1 cellular context compared by ENCODE assay signal in the genomic region with DNA sequence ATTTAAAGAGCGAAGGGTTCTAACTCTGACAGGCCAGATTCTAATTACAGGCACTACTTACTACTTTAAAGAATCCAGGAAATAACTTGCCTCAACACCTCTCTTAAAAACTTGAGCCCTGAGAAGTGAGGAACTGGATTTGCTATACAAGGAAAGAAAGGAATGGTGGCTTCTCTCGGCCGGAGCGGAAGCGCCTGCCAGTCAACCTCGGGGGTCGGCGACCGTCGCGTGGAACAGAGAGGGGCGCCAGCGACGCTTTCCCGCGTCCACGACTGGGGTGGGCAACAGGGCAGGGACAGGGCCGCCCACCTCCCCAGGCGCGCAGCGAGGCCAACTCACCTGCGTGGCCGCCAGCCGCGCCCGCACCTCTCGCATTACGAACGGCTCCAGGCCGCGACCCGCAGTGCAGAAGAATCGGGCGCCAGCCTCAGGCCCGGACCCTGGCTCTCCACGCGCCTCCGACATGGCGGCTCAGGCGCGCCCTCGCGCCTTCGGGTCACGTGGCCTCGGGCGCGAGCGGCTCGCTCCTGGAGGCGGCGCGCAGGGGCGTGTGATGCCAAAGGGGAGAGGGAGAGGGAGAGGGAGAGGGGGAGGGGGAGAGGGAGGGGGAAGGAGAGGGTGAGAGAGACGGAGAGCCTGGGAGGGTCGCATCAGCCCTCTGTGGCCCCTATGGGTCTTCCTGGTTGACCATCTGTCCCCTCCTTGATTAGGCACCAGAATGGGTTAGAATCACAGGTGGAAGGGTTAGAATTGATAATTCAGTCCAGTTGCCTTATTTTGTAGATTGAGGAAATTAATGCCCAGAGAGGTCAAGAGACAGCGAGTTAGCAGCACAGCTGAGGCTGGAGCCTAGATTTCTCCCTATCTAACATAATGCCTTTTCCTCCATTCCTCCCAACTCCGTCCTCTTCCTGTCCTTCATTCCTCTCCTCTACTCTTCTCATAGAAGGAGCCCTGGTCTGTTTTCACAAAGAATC.
TF ChIP-seq lines count a peak whose summit lies in the region.

A gene with protein sequence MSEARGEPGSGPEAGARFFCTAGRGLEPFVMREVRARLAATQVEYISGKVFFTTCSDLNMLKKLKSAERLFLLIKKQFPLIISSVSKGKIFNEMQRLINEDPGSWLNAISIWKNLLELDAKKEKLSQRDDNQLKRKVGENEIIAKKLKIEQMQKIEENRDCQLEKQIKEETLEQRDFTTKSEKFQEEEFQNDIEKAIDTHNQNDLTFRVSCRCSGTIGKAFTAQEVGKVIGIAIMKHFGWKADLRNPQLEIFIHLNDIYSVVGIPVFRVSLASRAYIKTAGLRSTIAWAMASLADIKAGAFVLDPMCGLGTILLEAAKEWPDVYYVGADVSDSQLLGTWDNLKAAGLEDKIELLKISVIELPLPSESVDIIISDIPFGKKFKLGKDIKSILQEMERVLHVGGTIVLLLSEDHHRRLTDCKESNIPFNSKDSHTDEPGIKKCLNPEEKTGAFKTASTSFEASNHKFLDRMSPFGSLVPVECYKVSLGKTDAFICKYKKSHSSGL (minus strand): TSS at position 484 of the 977 bp plus-strand sequence. CDS start 19 bp downstream, at position 465.

TF ChIP-seq in HepG2, 621 proteins besides CTCF, POLR2A, EP300 and RAD21 (continued from another document and continues in another):
- TF ChIP-seq, protein P1, sequence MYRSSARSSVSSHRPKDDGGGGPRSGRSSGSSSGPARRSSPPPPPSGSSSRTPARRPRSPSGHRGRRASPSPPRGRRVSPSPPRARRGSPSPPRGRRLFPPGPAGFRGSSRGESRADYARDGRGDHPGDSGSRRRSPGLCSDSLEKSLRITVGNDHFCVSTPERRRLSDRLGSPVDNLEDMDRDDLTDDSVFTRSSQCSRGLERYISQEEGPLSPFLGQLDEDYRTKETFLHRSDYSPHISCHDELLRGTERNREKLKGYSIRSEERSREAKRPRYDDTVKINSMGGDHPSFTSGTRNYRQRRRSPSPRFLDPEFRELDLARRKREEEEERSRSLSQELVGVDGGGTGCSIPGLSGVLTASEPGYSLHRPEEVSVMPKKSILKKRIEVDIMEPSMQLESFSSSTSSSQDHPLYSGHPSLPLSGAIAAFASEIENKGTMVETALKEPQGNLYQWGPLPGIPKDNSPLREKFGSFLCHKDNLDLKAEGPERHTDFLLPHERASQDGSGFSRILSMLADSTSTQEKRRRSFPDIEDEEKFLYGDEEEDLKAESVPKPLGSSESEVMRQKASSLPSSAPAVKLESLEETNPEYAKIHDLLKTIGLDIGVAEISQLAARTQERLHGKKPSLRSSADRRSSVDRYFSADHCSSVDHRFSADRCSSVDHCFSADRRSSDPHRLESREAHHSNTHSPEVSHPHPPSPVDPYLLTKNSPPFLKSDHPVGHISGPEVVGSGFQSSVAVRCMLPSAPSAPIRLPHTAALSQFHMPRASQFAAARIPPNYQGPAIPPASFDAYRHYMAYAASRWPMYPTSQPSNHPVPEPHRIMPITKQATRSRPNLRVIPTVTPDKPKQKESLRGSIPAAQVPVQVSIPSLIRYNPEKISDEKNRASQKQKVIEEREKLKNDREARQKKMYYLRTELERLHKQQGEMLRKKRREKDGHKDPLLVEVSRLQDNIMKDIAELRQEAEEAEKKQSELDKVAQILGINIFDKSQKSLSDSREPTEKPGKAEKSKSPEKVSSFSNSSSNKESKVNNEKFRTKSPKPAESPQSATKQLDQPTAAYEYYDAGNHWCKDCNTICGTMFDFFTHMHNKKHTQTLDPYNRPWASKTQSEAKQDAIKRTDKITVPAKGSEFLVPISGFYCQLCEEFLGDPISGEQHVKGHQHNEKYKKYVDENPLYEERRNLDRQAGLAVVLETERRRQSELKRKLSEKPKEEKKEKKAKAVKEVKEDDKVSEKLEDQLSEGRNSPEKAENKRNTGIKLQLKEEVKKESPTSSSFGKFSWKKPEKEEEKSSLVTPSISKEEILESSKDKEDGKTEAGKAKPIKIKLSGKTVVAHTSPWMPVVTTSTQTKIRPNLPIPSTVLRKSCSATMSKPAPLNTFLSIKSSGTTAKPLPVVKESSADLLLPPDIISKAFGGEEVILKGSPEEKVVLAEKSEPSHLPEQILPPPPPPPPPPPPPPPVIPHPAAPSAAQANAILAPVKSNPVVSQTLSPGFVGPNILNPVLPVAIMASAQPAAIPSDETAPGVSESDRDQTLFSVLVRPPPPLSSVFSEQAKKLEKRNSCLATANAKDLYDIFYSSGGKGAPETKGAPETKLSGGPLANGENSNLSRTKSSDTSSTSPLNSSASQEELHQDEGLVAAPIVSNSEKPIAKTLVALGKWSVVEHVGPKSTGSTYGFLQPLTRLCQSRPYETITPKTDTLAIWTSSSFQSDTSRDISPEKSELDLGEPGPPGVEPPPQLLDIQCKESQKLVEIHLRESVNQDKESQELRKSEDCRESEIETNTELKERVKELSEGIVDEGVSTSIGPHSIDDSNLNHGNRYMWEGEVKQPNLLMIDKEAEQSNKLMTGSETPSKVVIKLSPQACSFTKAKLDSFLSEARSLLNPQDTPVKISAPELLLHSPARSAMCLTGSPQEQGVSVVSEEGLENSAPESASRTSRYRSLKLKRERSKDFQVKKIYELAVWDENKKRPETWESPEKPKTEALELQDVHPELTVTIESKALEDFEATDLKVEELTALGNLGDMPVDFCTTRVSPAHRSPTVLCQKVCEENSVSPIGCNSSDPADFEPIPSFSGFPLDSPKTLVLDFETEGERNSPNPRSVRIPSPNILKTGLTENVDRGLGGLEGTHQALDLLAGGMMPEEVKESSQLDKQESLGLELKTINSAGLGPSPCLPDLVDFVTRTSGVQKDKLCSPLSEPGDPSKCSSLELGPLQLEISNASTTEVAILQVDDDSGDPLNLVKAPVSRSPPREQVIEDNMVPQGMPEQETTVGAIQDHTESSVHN (CRISPR knock-in tag; IDR thresholded peaks at IDR 0.05) = peak; percentile 92; the same call in 1 of the 2 replicates
- TF ChIP-seq ZNF563 (CRISPR knock-in tag; IDR thresholded peaks at IDR 0.05) (peak; percentile 99), ZNF335 (CRISPR knock-in tag; IDR thresholded peaks at IDR 0.05) (no peak), KDM4B (CRISPR knock-in tag; IDR thresholded peaks at IDR 0.05) (peak; percentile 61; the same call in 1 of the 2 replicates), ZNF225 (CRISPR knock-in tag; IDR thresholded peaks at IDR 0.05) (peak; percentile 98), PHB2 (IDR thresholded peaks at IDR 0.05; ENCODE audit: partially characterized antibody) (no peak), TMF1 (CRISPR knock-in tag; IDR thresholded peaks at IDR 0.05; ENCODE audit: low read depth) (peak; percentile 93), ZNF766 (CRISPR knock-in tag; IDR thresholded peaks at IDR 0.05; ENCODE audit: borderline replicate concordance) (peak; percentile 93; the same call in 1 of the 2 replicates), ZFP62 (CRISPR knock-in tag; IDR thresholded peaks at IDR 0.05) (no peak), ZNF296 (CRISPR knock-in tag; conservative IDR thresholded peaks at IDR 0.05) (no peak), SRY (CRISPR knock-in tag; IDR thresholded peaks at IDR 0.05) (peak; percentile 98), NFYC (CRISPR knock-in tag; IDR thresholded peaks at IDR 0.05) (peak; percentile 55), NFYB (CRISPR knock-in tag; IDR thresholded peaks at IDR 0.05) (peak; percentile 20; the same call in 1 of the 2 replicates), RBFOX2 (IDR thresholded peaks at IDR 0.05; ENCODE audit: low read depth, low read length) (peak; percentile 94), ZNF713 (CRISPR knock-in tag; IDR thresholded peaks at IDR 0.05) (no peak), KDM5B (CRISPR knock-in tag; IDR thresholded peaks at IDR 0.05; ENCODE audit: borderline replicate concordance) (peak; percentile 100), ZNF260 (CRISPR knock-in tag; IDR thresholded peaks at IDR 0.05; ENCODE audit: borderline replicate concordance, low read depth) (no peak), CCAR2 (optimal IDR thresholded peaks at IDR 0.05; ENCODE audit: low read depth, low read length) (no peak)
- TF ChIP-seq, protein P2, sequence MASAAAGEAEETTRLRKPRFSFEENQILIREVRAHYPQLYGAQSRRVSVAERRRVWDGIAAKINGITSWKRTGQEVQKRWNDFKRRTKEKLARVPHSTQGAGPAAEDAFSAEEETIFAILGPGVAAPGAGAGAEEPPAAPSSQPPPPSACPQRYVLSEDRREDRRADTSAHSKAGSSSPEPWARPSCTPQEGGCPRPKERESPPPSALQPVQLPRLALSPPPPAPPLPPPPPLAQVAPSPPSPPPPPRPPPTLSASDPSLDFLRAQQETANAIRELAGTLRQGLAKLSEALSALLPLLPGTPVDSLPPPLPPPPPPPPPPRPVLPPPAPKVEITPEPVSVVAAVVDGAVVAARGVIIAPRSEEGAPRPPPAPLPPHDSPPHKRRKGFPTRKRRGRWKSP (CRISPR knock-in tag; IDR thresholded peaks at IDR 0.05) = no peak; the same call in 1 of the 2 replicates
- TF ChIP-seq, protein P3, sequence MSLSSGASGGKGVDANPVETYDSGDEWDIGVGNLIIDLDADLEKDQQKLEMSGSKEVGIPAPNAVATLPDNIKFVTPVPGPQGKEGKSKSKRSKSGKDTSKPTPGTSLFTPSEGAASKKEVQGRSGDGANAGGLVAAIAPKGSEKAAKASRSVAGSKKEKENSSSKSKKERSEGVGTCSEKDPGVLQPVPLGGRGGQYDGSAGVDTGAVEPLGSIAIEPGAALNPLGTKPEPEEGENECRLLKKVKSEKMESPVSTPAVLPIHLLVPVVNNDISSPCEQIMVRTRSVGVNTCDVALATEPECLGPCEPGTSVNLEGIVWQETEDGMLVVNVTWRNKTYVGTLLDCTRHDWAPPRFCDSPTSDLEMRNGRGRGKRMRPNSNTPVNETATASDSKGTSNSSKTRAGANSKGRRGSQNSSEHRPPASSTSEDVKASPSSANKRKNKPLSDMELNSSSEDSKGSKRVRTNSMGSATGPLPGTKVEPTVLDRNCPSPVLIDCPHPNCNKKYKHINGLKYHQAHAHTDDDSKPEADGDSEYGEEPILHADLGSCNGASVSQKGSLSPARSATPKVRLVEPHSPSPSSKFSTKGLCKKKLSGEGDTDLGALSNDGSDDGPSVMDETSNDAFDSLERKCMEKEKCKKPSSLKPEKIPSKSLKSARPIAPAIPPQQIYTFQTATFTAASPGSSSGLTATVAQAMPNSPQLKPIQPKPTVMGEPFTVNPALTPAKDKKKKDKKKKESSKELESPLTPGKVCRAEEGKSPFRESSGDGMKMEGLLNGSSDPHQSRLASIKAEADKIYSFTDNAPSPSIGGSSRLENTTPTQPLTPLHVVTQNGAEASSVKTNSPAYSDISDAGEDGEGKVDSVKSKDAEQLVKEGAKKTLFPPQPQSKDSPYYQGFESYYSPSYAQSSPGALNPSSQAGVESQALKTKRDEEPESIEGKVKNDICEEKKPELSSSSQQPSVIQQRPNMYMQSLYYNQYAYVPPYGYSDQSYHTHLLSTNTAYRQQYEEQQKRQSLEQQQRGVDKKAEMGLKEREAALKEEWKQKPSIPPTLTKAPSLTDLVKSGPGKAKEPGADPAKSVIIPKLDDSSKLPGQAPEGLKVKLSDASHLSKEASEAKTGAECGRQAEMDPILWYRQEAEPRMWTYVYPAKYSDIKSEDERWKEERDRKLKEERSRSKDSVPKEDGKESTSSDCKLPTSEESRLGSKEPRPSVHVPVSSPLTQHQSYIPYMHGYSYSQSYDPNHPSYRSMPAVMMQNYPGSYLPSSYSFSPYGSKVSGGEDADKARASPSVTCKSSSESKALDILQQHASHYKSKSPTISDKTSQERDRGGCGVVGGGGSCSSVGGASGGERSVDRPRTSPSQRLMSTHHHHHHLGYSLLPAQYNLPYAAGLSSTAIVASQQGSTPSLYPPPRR (CRISPR knock-in tag; IDR thresholded peaks at IDR 0.05; ENCODE audit: borderline replicate concordance) = peak; percentile 63; the same call in 1 of the 2 replicates
- TF ChIP-seq, protein P4, sequence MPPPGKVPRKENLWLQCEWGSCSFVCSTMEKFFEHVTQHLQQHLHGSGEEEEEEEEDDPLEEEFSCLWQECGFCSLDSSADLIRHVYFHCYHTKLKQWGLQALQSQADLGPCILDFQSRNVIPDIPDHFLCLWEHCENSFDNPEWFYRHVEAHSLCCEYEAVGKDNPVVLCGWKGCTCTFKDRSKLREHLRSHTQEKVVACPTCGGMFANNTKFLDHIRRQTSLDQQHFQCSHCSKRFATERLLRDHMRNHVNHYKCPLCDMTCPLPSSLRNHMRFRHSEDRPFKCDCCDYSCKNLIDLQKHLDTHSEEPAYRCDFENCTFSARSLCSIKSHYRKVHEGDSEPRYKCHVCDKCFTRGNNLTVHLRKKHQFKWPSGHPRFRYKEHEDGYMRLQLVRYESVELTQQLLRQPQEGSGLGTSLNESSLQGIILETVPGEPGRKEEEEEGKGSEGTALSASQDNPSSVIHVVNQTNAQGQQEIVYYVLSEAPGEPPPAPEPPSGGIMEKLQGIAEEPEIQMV (CRISPR knock-in tag; IDR thresholded peaks at IDR 0.05; ENCODE audit: low read depth) = peak; percentile 75; the same call in 1 of the 2 replicates
- TF ChIP-seq, protein P5, sequence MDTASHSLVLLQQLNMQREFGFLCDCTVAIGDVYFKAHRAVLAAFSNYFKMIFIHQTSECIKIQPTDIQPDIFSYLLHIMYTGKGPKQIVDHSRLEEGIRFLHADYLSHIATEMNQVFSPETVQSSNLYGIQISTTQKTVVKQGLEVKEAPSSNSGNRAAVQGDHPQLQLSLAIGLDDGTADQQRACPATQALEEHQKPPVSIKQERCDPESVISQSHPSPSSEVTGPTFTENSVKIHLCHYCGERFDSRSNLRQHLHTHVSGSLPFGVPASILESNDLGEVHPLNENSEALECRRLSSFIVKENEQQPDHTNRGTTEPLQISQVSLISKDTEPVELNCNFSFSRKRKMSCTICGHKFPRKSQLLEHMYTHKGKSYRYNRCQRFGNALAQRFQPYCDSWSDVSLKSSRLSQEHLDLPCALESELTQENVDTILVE (CRISPR knock-in tag; IDR thresholded peaks at IDR 0.05) = peak; percentile 55; the same call in 1 of the 2 replicates
- TF ChIP-seq, protein P6, sequence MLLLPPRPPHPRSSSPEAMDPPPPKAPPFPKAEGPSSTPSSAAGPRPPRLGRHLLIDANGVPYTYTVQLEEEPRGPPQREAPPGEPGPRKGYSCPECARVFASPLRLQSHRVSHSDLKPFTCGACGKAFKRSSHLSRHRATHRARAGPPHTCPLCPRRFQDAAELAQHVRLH (CRISPR knock-in tag; IDR thresholded peaks at IDR 0.05; ENCODE audit: borderline replicate concordance, low read depth) = peak; percentile 93; the same call in 1 of the 2 replicates
- TF ChIP-seq, protein P7, sequence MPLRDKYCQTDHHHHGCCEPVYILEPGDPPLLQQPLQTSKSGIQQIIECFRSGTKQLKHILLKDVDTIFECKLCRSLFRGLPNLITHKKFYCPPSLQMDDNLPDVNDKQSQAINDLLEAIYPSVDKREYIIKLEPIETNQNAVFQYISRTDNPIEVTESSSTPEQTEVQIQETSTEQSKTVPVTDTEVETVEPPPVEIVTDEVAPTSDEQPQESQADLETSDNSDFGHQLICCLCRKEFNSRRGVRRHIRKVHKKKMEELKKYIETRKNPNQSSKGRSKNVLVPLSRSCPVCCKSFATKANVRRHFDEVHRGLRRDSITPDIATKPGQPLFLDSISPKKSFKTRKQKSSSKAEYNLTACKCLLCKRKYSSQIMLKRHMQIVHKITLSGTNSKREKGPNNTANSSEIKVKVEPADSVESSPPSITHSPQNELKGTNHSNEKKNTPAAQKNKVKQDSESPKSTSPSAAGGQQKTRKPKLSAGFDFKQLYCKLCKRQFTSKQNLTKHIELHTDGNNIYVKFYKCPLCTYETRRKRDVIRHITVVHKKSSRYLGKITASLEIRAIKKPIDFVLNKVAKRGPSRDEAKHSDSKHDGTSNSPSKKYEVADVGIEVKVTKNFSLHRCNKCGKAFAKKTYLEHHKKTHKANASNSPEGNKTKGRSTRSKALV (CRISPR knock-in tag; IDR thresholded peaks at IDR 0.05) = peak; percentile 82; the same call in 1 of the 2 replicates
- TF ChIP-seq, protein P8, sequence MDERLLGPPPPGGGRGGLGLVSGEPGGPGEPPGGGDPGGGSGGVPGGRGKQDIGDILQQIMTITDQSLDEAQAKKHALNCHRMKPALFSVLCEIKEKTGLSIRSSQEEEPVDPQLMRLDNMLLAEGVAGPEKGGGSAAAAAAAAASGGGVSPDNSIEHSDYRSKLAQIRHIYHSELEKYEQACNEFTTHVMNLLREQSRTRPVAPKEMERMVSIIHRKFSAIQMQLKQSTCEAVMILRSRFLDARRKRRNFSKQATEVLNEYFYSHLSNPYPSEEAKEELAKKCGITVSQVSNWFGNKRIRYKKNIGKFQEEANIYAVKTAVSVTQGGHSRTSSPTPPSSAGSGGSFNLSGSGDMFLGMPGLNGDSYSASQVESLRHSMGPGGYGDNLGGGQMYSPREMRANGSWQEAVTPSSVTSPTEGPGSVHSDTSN (CRISPR knock-in tag; IDR thresholded peaks at IDR 0.05) = peak; percentile 53; the same call in 1 of the 2 replicates
